ENCODE assay signal across 1 cellular context in genomic region chr19:55620410-55620809, GRCh38.
A peak's percentile ranks its signal among the peaks of the same experiment; 100 is the strongest.
TF ChIP-seq lines count a peak whose summit lies in the region.

No MANE protein-coding gene starts in this region.

TF ChIP-seq in A549, 52 proteins besides CTCF, POLR2A, EP300 and RAD21:
- TF ChIP-seq POLR2AphosphoS2 (conservative IDR thresholded peaks at IDR 0.05; ENCODE audit: low read length) (peak; percentile 77; the same call in 1 of the 2 replicates), PHF8 (IDR thresholded peaks at IDR 0.05; ENCODE audit: borderline replicate concordance, low read depth) (no peak)
